ENCODE assay signal across 21 cellular contexts in the genomic region with DNA sequence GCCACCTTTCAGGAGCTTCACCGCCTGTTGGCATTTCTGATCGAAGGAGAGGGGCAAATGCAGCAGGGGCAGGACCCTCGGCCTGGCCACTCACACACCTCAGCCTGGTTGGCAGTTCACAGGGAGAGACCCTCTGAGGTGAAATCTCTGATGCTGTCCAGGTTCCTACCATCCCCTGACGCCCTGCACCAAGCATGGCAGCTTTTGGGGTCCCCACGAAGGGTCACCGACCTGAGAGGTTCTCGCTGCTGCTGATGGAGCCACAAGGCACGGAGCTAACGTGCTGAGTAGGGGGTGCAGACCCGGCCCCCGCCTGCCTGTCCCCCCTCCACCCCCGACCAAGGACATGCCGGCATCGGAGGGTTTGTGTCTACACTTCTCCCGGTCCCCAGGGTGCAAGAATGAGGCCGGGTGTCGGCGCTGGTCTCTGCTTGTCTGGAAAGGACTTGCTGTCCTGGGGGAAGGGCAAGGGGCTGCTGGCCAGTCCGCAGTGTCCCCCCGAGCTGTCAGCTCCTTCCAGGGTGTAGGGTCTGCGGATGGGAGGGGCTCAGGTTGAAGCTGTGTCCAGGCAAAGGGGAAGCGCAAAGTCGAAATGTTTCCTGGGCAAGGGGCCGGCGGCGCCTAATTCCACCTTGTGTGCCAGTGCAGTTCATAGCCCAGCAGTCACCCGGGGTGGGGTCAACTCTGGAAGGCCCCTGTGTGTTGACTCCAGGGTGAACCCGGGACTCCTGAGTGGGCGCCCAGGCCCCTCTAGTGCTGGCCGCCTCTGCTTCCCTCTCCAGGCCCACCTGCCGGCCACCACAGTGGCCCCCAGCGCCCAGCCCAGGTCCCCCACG.
"Had no signal": no experiment of that assay in that cellular context is flagged by ENCODE, and none has a peak within 500 bp of the region (broad histone marks: within the 10 kb centered on the region; RNA-seq: fewer than 3 reads in every experiment).

No MANE protein-coding gene starts in this region.

- H3K4me3 Mint-ChIP-seq: activated naive CD4-positive, alpha-beta T cell treated with anti-CD3 and anti-CD28 coated beads for 36 hours; activated naive CD8-positive, alpha-beta T cell treated with anti-CD3 and anti-CD28 coated beads, Interleukin-2, amount 10 ng/mL, durations not matched to agents 7 days and 5 days; activated T-cell treated with anti-CD3 and anti-CD28 coated beads, Interleukin-2, amount 50 U/mL, for 4 hours; nephron progenitor cell; stimulated activated naive CD8-positive, alpha-beta T cell treated with anti-CD3 and anti-CD28 coated beads, Interleukin-15, Interleukin-2, amounts not matched to agents 100 ng/mL and 50 ng/mL, for 24 hours; WTC11 had no signal

- DNase-seq: activated CD8-positive, alpha-beta memory T cell treated with anti-CD3 and anti-CD28 coated beads for 24 hours; activated CD8-positive, alpha-beta memory T cell treated with anti-CD3 and anti-CD28 coated beads, Interleukin-2, amount 50 U/mL, for 48 hours; activated effector memory CD4-positive, alpha-beta T cell treated with Interleukin-2 at 50 U/mL for 16 hours; activated naive CD4-positive, alpha-beta T cell treated with anti-CD3 and anti-CD28 coated beads for 36 hours; activated naive CD8-positive, alpha-beta T cell treated with anti-CD3 and anti-CD28 coated beads, Interleukin-2, amount 10 ng/mL, durations not matched to agents 7 days and 5 days; activated T-cell treated with anti-CD3 and anti-CD28 coated beads, Interleukin-2, amount 50 U/mL, for 4 hours; amniotic stem cell; colonic mucosa; dorsolateral prefrontal cortex; gastrocnemius medialis; left cardiac atrium; mesenchymal stem cell; mucosa of descending colon; nephron progenitor cell; occipital lobe; stimulated activated CD4-positive, alpha-beta T cell treated with anti-CD3 and anti-CD28 coated beads, Interleukin-4, amount 100 ng/mL, for 24 hours; T-helper 1 cell; T1000; transverse colon had no signal

- H3K27me3 Mint-ChIP-seq: stimulated activated naive CD8-positive, alpha-beta T cell treated with anti-CD3 and anti-CD28 coated beads, Interleukin-15, Interleukin-2, amounts not matched to agents 100 ng/mL and 50 ng/mL, for 24 hours had no signal

- ATAC-seq: activated T-cell treated with anti-CD3 and anti-CD28 coated beads, Interleukin-2, amount 50 U/mL, for 4 hours; gastrocnemius medialis; left cardiac atrium; mucosa of descending colon; WTC11 had no signal

- H3K27ac Mint-ChIP-seq: activated naive CD4-positive, alpha-beta T cell treated with anti-CD3 and anti-CD28 coated beads for 36 hours; activated naive CD8-positive, alpha-beta T cell treated with anti-CD3 and anti-CD28 coated beads, Interleukin-2, amount 10 ng/mL, durations not matched to agents 7 days and 5 days; nephron progenitor cell; stimulated activated naive CD8-positive, alpha-beta T cell treated with anti-CD3 and anti-CD28 coated beads, Interleukin-15, Interleukin-2, amounts not matched to agents 100 ng/mL and 50 ng/mL, for 24 hours; WTC11 had no signal
